In genomic region chr16:89722392-89723278, GRCh38 we compare ENCODE assay signal across 1 cellular context.
A peak's percentile ranks its signal among the peaks of the same experiment; 100 is the strongest.
TF ChIP-seq lines count a peak whose summit lies in the region.

No MANE protein-coding gene starts in this region.

TF ChIP-seq in HepG2, 621 proteins besides CTCF, POLR2A, EP300 and RAD21 (continued from another document and continues in another):
- TF ChIP-seq HMGXB4 (CRISPR knock-in tag; IDR thresholded peaks at IDR 0.05; ENCODE audit: borderline replicate concordance in 1 of 2, low read depth in 1 of 2) (no peak; a peak in 1 of 4 replicates), TFDP1 (CRISPR knock-in tag; IDR thresholded peaks at IDR 0.05; ENCODE audit: borderline replicate concordance) (0 out of 2 replicates have a peak, but pooled peaks have one; percentile 5), ZNF121 (CRISPR knock-in tag; IDR thresholded peaks at IDR 0.05) (no peak), HHEX (CRISPR knock-in tag; IDR thresholded peaks at IDR 0.05) (no peak), BORCS8-MEF2B (CRISPR knock-in tag; IDR thresholded peaks at IDR 0.05) (no peak; the same call in 1 of the 2 replicates), ARID3A (IDR thresholded peaks at IDR 0.05; ENCODE audit: low read depth, low read length) (no peak), ZBTB38 (CRISPR knock-in tag; IDR thresholded peaks at IDR 0.05) (peak; percentile 74), GPBP1L1 (CRISPR knock-in tag; IDR thresholded peaks at IDR 0.05) (no peak), TEF (CRISPR knock-in tag; IDR thresholded peaks at IDR 0.05) (no peak), MED8 (CRISPR knock-in tag; IDR thresholded peaks at IDR 0.05; ENCODE audit: insufficient replicate concordance) (peak; percentile 49), JUNB (CRISPR knock-in tag; IDR thresholded peaks at IDR 0.05; ENCODE audit: borderline replicate concordance) (no peak), KLF12 (CRISPR knock-in tag; IDR thresholded peaks at IDR 0.05; ENCODE audit: borderline replicate concordance) (no peak), TERF1 (CRISPR knock-in tag; IDR thresholded peaks at IDR 0.05) (0 out of 2 replicates have a peak, but pooled peaks have one; percentile 15), ZNF652 (CRISPR knock-in tag; IDR thresholded peaks at IDR 0.05; ENCODE audit: borderline replicate concordance, low read depth) (no peak), RCOR2 (CRISPR knock-in tag; IDR thresholded peaks at IDR 0.05) (no peak), TAF15 (IDR thresholded peaks at IDR 0.05; ENCODE audit: low read depth, low read length, poor library complexity, severe bottlenecking) (no peak), AKNA (CRISPR knock-in tag; IDR thresholded peaks at IDR 0.05; ENCODE audit: borderline replicate concordance) (no peak), ATF6 (CRISPR knock-in tag; conservative IDR thresholded peaks at IDR 0.05) (no peak), PLSCR1 (CRISPR knock-in tag; IDR thresholded peaks at IDR 0.05; ENCODE audit: borderline replicate concordance) (no peak), CERS6 (CRISPR knock-in tag; IDR thresholded peaks at IDR 0.05) (no peak), PTBP1 (IDR thresholded peaks at IDR 0.05; ENCODE audit: low read depth, low read length, poor library complexity, severe bottlenecking) (no peak), KDM2A (CRISPR knock-in tag; IDR thresholded peaks at IDR 0.05; ENCODE audit: borderline replicate concordance, low read depth) (no peak), SNAPC5 (CRISPR knock-in tag; IDR thresholded peaks at IDR 0.05; ENCODE audit: borderline replicate concordance) (no peak), FLYWCH1 (CRISPR knock-in tag; IDR thresholded peaks at IDR 0.05) (no peak), ZSCAN29 (CRISPR knock-in tag; conservative IDR thresholded peaks at IDR 0.05) (no peak), ZNF775 (CRISPR knock-in tag; IDR thresholded peaks at IDR 0.05; ENCODE audit: borderline replicate concordance) (no peak), ZFP36 (IDR thresholded peaks at IDR 0.05; ENCODE audit: borderline replicate concordance, low read depth, low read length, partially characterized antibody) (no peak), PHF8 (CRISPR knock-in tag; IDR thresholded peaks at IDR 0.05) (no peak), SKIL (CRISPR knock-in tag; IDR thresholded peaks at IDR 0.05; ENCODE audit: borderline replicate concordance) (no peak), FUBP1 (CRISPR knock-in tag; IDR thresholded peaks at IDR 0.05; ENCODE audit: borderline replicate concordance) (no peak), PCBP2 (optimal IDR thresholded peaks at IDR 0.05; ENCODE audit: low read depth, low read length, poor library complexity, severe bottlenecking) (no peak), HIVEP1 (CRISPR knock-in tag; IDR thresholded peaks at IDR 0.05) (no peak), ZNF382 (CRISPR knock-in tag; IDR thresholded peaks at IDR 0.05; ENCODE audit: borderline replicate concordance) (no peak)
